Comparison of ENCODE assay signal across 8 cellular contexts in genomic region chr14:55191101-55191880, GRCh38. TPM values are rescaled to one million over a fixed set of nuclear protein-coding genes. Genes with fewer than 3 reads are reported as not detected.
DNase-seq lines count a peak whose midpoint lies in the region; ATAC-seq and TF ChIP-seq lines count a peak whose summit lies in the region.

Gene DLGAP5, minus strand, starts transcription at chr14:55191585. Its CDS starts 2,406 bp downstream, at chr14:55189179.

- H3K4me1 ChIP-seq in left lung = peaks cover 4 to 17% of the 10 kb centered on the region in 2 donors

- no peaks in the 10 kb centered on the region for H3K27me3 ChIP-seq in left lung

- H3K36me3 ChIP-seq in left lung = no peaks in the 10 kb centered on the region

- peak; percentile 93 for ATAC-seq in GM19397 (IDR thresholded peaks at IDR 0.05; ENCODE audit: unreplicated experiment)
- peak; percentile 96 for ATAC-seq in HG03565 (IDR thresholded peaks at IDR 0.05; ENCODE audit: unreplicated experiment)
- peak; percentile 98 for ATAC-seq in left lung

- DNase-seq in CD1c-positive myeloid dendritic cell (ENCODE audit: extremely low spot score) = peak; percentile 97
- peak; percentile 98 for DNase-seq in NCI-H748 treated with DMSO at 0.1 percent for 48 hours (lab: John Stamatoyannopoulos, UW)
- peak; percentile 80 for DNase-seq in activated CD4-positive, alpha-beta T cell treated with anti-CD3 and anti-CD28 coated beads, Interleukin-2, amount 50 U/mL, for 1 hour
- DNase-seq in dermis blood vessel endothelial cell = peak; percentile 97
- peak; percentile 95 to 96 for DNase-seq in left lung
- DNase-seq in stimulated activated CD4-positive, alpha-beta T cell treated with anti-CD3 and anti-CD28 coated beads, Interleukin-2, amount 100 ng/mL, for 4 hours (ENCODE audit: low read depth) = peak; percentile 86

- intact Hi-C loops in left lung (cut with DNase I) = no loop called here

- peak within 1 kb of the TSS in 1 of 2 donors; percentile 41 for H3K27ac ChIP-seq in left lung

- peak within 1 kb of the TSS; percentile 52 to 57 for H3K4me3 ChIP-seq in left lung

- no peaks in the 10 kb centered on the region for H3K9me3 ChIP-seq in left lung

- TF ChIP-seq CTCF in left lung (IDR thresholded peaks at IDR 0.05) = no peak

RNA-seq across cellular contexts. Expression of gene DLGAP5, which starts in this region (rescaled TPM):
- total RNA-seq in dermis blood vessel endothelial cell (11.6 and 78.0 TPM in 2 replicates), left lung (1 to 10 TPM; 1.8 to 8.3 TPM)
